In genomic region chr16:85611455-85612190, GRCh38 we compare ENCODE assay signal across 8 cellular contexts. TPM values are rescaled to one million over a fixed set of nuclear protein-coding genes. Genes with fewer than 3 reads are reported as not detected.
A peak's percentile ranks its signal among the peaks of the same experiment; 100 is the strongest.
DNase-seq lines count a peak whose midpoint lies in the region; ATAC-seq and TF ChIP-seq lines count a peak whose summit lies in the region.

No MANE protein-coding gene starts in this region.

- H3K9me3 ChIP-seq in KOPT-K1 (ENCODE audit: insufficient read depth, low read length, poor library complexity, severe bottlenecking) (no peaks in the 10 kb centered on the region), adrenal gland (replicated peaks in 1 of 3) (no peaks in the 10 kb centered on the region), heart left ventricle (no peaks in the 10 kb centered on the region)

- no peaks in the 10 kb centered on the region for H3K36me3 Mint-ChIP-seq in osteocyte (ENCODE audit: unreplicated experiment)

- H3K36me3 ChIP-seq in KOPT-K1 (ENCODE audit: insufficient read depth, low read length) (peaks cover 3% of the 10 kb centered on the region; the same call in 1 of the 2 replicates), adrenal gland (replicated peaks in 1 of 2) (no peaks in the 10 kb centered on the region), heart left ventricle (no peaks in the 10 kb centered on the region)

- POLR2A ChIA-PET in RWPE1 (lab: Yijun Ruan, JAX; ENCODE audit: low non-redundant PET) = no interaction called here

- TF ChIP-seq POLR2A in adrenal gland (IDR thresholded peaks at IDR 0.05) (peak in 1 of 2 donors; percentile 86), heart left ventricle (IDR thresholded peaks at IDR 0.05) (peak in 1 of 2 donors; percentile 38)

- H3K4me1 ChIP-seq in adrenal gland (replicated peaks in 1 of 2) = peaks cover 58 to 68% of the 10 kb centered on the region in 2 donors
- peaks cover 9 to 78% (median 59%) of the 10 kb centered on the region in 12 donors for H3K4me1 ChIP-seq in heart left ventricle

- H3K27me3 ChIP-seq in adrenal gland (no peaks in the 10 kb centered on the region), heart left ventricle (no peaks in the 10 kb centered on the region)

- 0 to 1% (median 1%) methylated on average over 7 to 82 of the region's 83 CpGs; no CpG with 5 or more reads in 1 of the 4 donors for WGBS in adrenal gland, 4 donors
- WGBS in heart left ventricle, 4 donors = 0 to 1% (median 0%) methylated on average over 13 to 83 of the region's 83 CpGs

- DNase-seq in DMS 273 treated with DMSO at 0.1 percent for 48 hours (lab: John Stamatoyannopoulos, UW) (peak; percentile 87), RWPE1 (ENCODE audit: low spot score) (peak; percentile 81), adrenal gland (peak; percentile 89 to 92 (median 91)), heart left ventricle (peak; percentile 87 to 91 (median 88)), osteocyte (ENCODE audit: extremely low spot score, unreplicated experiment) (peak; percentile 93)

- no peaks in the 10 kb centered on the region for H3K27me3 Mint-ChIP-seq in osteocyte (ENCODE audit: unreplicated experiment)

- H3K4me3 ChIP-seq in adrenal gland = peak overlapping the region in 2 of 4 donors; percentile 50 to 57
- peak overlapping the region; percentile 36 to 82 (median 71) for H3K4me3 ChIP-seq in heart left ventricle

- H3K27ac ChIP-seq in KOPT-K1 (ENCODE audit: low read depth, low read length, poor library complexity, severe bottlenecking) (peak overlapping the region; percentile 91), RWPE1 (peak overlapping the region; percentile 98), adrenal gland (peak overlapping the region; percentile 66 to 98 (median 94)), heart left ventricle (peak overlapping the region; percentile 85 to 98 (median 94))

- peak overlapping the region; percentile 50 for H3K27ac Mint-ChIP-seq in osteocyte (ENCODE audit: unreplicated experiment)

- H3K4me1 Mint-ChIP-seq in osteocyte (ENCODE audit: unreplicated experiment) = peaks cover 45% of the 10 kb centered on the region

- TF ChIP-seq CTCF in RWPE1 (conservative IDR thresholded peaks at IDR 0.05; ENCODE audit: low read depth) = no peak
- TF ChIP-seq CTCF in adrenal gland (IDR thresholded peaks at IDR 0.05) = peak in 1 of 6 experiments; percentile 9
- no peak for TF ChIP-seq CTCF in heart left ventricle (IDR thresholded peaks at IDR 0.05)
- no peak for TF ChIP-seq CTCF in osteocyte (IDR thresholded peaks at IDR 0.05)

- peak; percentile 16 to 61 (median 40) for ATAC-seq in heart left ventricle
- ATAC-seq in GM18858 (IDR thresholded peaks at IDR 0.05; ENCODE audit: unreplicated experiment) = no peak
- ATAC-seq in HG03135 (IDR thresholded peaks at IDR 0.05; ENCODE audit: unreplicated experiment) = no peak

- H3K4me3 Mint-ChIP-seq in osteocyte (ENCODE audit: unreplicated experiment) = peak overlapping the region; percentile 65

- CTCF ChIA-PET in RWPE1 (lab: Yijun Ruan, JAX) = interaction anchor here (0.6 to 2.4 kb wide), 6 partner anchors 28 to 244 kb away, joined by 3 to 24 read pairs (median 5); no protein-coding TSS in a partner anchor

- intact Hi-C loops in adrenal gland (cut with DNase I) = loop anchor here in 1 of 2 donors (10.0 kb wide), 1 partner anchor 327 kb away; no protein-coding TSS in a partner anchor
- intact Hi-C loops in heart left ventricle (cut with DNase I) = loop anchor here in 9 of 10 donors (2.0 to 10.0 kb wide), 15 partner anchors 39 to 497 kb away; partner anchors contain the start of gene CIBAR2 (in 1 of the 9)

- H3K9me3 Mint-ChIP-seq in osteocyte (ENCODE audit: unreplicated experiment) = no peaks in the 10 kb centered on the region

RNA-seq across cellular contexts. Expression of gene GSE1, which starts 1.5 kb away (rescaled TPM):
- 10 to 100 TPM; 57.1 to 99.9 (median 68.2) TPM for total RNA-seq in adrenal gland
- 10 to 100 TPM; 24.4 to 75.9 (median 25.8) TPM for polyA plus RNA-seq in adrenal gland
- 10 to 100 TPM; 23.4 to 48.4 (median 38.5) TPM for total RNA-seq in heart left ventricle
- 10 to 100 TPM; 18.1 to 35.3 TPM for polyA plus RNA-seq in heart left ventricle
- total RNA-seq in osteocyte = 57.3 and 64.1 TPM in 2 replicates

Comparison
In these comparisons a context has a peak if more than half of its experiments do, and no peak if none do; other contexts are left out.
1. ATAC-seq: peak in heart left ventricle (4 of 4); none in GM18858 (single experiment) and HG03135 (single experiment).
2. Peak in every context shown above with its lines, with median percentiles within 50 percentile points of each other: DNase-seq and H3K27ac ChIP-seq.